In the genomic region with DNA sequence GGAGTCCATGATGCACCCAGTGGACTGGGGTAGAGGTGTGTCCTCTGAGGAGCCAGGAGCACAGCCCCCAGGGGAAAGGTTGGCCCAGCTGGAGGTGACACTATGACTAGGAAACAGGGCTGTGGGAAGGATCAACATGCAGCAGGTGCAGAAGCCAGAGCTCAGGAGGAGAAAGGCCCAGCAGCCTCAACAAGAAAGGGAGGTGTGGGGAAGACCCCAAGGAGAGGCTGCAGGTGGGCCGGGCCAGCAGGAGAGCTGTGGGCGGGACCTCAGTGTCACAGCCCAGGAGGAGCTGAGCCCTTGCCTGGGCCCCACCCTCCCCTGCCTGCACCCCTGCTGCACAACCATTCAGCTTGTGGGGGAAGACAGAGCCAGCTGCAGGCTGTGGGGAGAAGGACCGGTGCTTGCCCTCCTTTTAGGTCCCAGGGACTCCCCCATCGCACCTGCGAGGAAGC, we compare ENCODE assay signal across 10 cellular contexts. TPM values are rescaled to one million over a fixed set of nuclear protein-coding genes. Genes with fewer than 3 reads are reported as not detected.
A peak's percentile ranks its signal among the peaks of the same experiment; 100 is the strongest.
DNase-seq lines count a peak whose midpoint lies in the region; ATAC-seq and TF ChIP-seq lines count a peak whose summit lies in the region.
"Had no signal": no experiment of that assay in that cellular context is flagged by ENCODE, and none has a peak within 500 bp of the region (broad histone marks: within the 10 kb centered on the region; RNA-seq: fewer than 3 reads in every experiment).

No MANE protein-coding gene starts in this region.

- no peaks in the 10 kb centered on the region for H3K27me3 ChIP-seq in testis

- peak; percentile 40 for DNase-seq in activated CD8-positive, alpha-beta memory T cell treated with anti-CD3 and anti-CD28 coated beads, Interleukin-2, amount 10 ng/mL, durations not matched to agents 7 days and 5 days
- no peak for DNase-seq in activated CD8-positive, alpha-beta memory T cell treated with anti-CD3 and anti-CD28 coated beads, Interleukin-2, amount 50 U/mL, for 48 hours
- DNase-seq in caudate nucleus (lab: John Stamatoyannopoulos, UW) (no peak), testis (peak; percentile 13), foreskin fibroblast (no peak), DMS53 (lab: John Stamatoyannopoulos, UW) (no peak)
- DNase-seq: activated CD4-positive, alpha-beta T cell treated with anti-CD3 and anti-CD28 coated beads, Interleukin-2, amount 10 ng/mL, durations not matched to agents 24 days and 14 days; AML-193 had no signal

- H3K9me3 Mint-ChIP-seq in activated CD8-positive, alpha-beta memory T cell treated with anti-CD3 and anti-CD28 coated beads, Interleukin-2, amount 10 ng/mL, durations not matched to agents 7 days and 5 days (ENCODE audit: low read depth): no peaks in the 10 kb centered on the region

- peak; percentile 40 for ATAC-seq in activated CD8-positive, alpha-beta memory T cell treated with anti-CD3 and anti-CD28 coated beads, Interleukin-2, amount 10 ng/mL, durations not matched to agents 7 days and 5 days
- ATAC-seq in HG03039 (IDR thresholded peaks at IDR 0.05; ENCODE audit: unreplicated experiment) (peak; percentile 58), GM21381 (IDR thresholded peaks at IDR 0.05; ENCODE audit: unreplicated experiment) (no peak)

- peaks cover 4% of the 10 kb centered on the region for H3K27me3 Mint-ChIP-seq in activated CD8-positive, alpha-beta memory T cell treated with anti-CD3 and anti-CD28 coated beads, Interleukin-2, amount 10 ng/mL, durations not matched to agents 7 days and 5 days

- intact Hi-C loops in testis (cut with DNase I; ENCODE audit: low total_unique reads): no loop called here

- H3K36me3 Mint-ChIP-seq in activated CD8-positive, alpha-beta memory T cell treated with anti-CD3 and anti-CD28 coated beads, Interleukin-2, amount 10 ng/mL, durations not matched to agents 7 days and 5 days: peaks cover 1% of the 10 kb centered on the region

- peaks cover 11% of the 10 kb centered on the region for H3K4me1 Mint-ChIP-seq in activated CD8-positive, alpha-beta memory T cell treated with anti-CD3 and anti-CD28 coated beads, Interleukin-2, amount 10 ng/mL, durations not matched to agents 7 days and 5 days

- no peak overlapping the region for H3K4me3 ChIP-seq in testis
- H3K4me3 ChIP-seq in foreskin fibroblast (ENCODE audit: low read depth in 1 of 2, low read length in 2 of 2): no peak overlapping the region

- CTCF ChIA-PET in activated CD8-positive, alpha-beta memory T cell treated with anti-CD3 and anti-CD28 coated beads, Interleukin-2, amount 10 ng/mL, durations not matched to agents 7 days and 5 days (lab: Charles Lee): interaction anchor here (1.1 to 1.2 kb wide), 2 partner anchors 10 to 180 kb away, joined by 3 read pairs; no protein-coding TSS in a partner anchor

- WGBS in testis, 2 donors: 67 to 90% methylated on average over 5 of the region's 5 CpGs

- no peaks in the 10 kb centered on the region for H3K9me3 ChIP-seq in testis

- no peak overlapping the region for H3K4me3 Mint-ChIP-seq in activated CD8-positive, alpha-beta memory T cell treated with anti-CD3 and anti-CD28 coated beads, Interleukin-2, amount 10 ng/mL, durations not matched to agents 7 days and 5 days
- H3K4me3 Mint-ChIP-seq: activated CD4-positive, alpha-beta T cell treated with anti-CD3 and anti-CD28 coated beads, Interleukin-2, amount 10 ng/mL, durations not matched to agents 24 days and 14 days had no signal

- no peaks in the 10 kb centered on the region for H3K36me3 ChIP-seq in testis (ENCODE audit: low read depth, missing control alignments)

- no peak overlapping the region for H3K27ac Mint-ChIP-seq in activated CD8-positive, alpha-beta memory T cell treated with anti-CD3 and anti-CD28 coated beads, Interleukin-2, amount 10 ng/mL, durations not matched to agents 7 days and 5 days
- H3K27ac Mint-ChIP-seq: activated CD4-positive, alpha-beta T cell treated with anti-CD3 and anti-CD28 coated beads, Interleukin-2, amount 10 ng/mL, durations not matched to agents 24 days and 14 days had no signal

- H3K27ac ChIP-seq in caudate nucleus (ENCODE audit: low read depth, low read length) (peak overlapping the region; percentile 94), testis (no peak overlapping the region)

- TF ChIP-seq CTCF in testis (IDR thresholded peaks at IDR 0.05): no peak
- no peak for TF ChIP-seq CTCF in foreskin fibroblast (IDR thresholded peaks at IDR 0.05; ENCODE audit: low read depth, low read length)

- peaks cover 6% of the 10 kb centered on the region for H3K4me1 ChIP-seq in testis

- TF ChIP-seq POLR2A in testis (IDR thresholded peaks at IDR 0.05): no peak

RNA-seq across cellular contexts. Expression of gene KLF13, which starts 18.4 kb away (rescaled TPM):
- total RNA-seq in activated CD8-positive, alpha-beta memory T cell treated with anti-CD3 and anti-CD28 coated beads, Interleukin-2, amount 10 ng/mL, durations not matched to agents 7 days and 5 days: 100 to 1,000 TPM; 163 to 206 TPM
- total RNA-seq in testis: 10 to 100 TPM; 41.9 to 61.7 TPM
- 45.7 TPM for polyA plus RNA-seq in testis (ENCODE audit: insufficient read depth, low read depth, low replicate concordance)

Comparison
In these comparisons a context has a peak if more than half of its experiments do, and no peak if none do; other contexts are left out.
1. DNase-seq: peak in activated CD8-positive, alpha-beta memory T cell treated with anti-CD3 and anti-CD28 coated beads, Interleukin-2, amount 10 ng/mL, durations not matched to agents 7 days and 5 days (single experiment) and testis (single experiment); none in activated CD8-positive, alpha-beta memory T cell treated with anti-CD3 and anti-CD28 coated beads, Interleukin-2, amount 50 U/mL, for 48 hours (single experiment), caudate nucleus (0 of 61), foreskin fibroblast (0 of 2) and DMS53 (single experiment).